Comparison of ENCODE assay signal across 8 cellular contexts in the genomic region with DNA sequence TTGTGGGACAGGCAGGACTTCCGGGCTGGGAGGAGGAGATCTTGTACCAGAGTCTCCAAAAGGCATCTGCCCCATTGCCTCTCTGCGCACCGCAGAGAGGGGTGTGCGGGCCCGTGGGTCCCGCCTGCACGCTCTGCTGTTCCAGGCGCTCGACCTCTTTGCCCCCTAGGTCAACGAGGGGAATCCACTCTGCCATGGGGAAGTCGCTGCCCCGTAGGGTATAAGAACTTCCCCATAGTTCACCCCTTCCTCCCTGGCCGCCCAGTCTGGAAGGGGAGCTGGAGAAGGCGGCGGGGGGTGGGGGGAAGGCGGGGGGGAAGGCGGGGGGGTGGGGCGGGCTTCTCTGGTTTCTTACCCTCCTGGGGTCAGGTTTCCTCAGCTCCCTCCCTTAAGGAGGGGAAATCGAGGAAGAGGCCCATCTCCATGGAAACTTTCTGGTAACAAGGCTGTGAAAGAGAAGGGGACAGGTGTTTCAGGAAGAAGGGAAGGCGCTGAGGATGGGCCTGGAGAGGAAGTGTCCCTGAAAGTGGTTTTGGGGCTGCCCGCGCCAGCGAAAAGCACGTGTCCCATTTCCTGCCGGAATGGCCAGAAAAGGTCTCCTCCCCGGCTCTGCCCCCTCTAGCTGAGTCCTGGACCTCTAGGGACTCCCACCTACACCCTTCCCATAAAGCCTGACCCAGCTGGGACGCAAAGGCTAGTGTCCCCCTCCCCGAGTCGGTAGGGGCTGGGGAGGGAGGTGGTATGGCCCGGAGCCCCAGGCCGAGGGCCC. TPM values are rescaled to one million over a fixed set of nuclear protein-coding genes. Genes with fewer than 3 reads are reported as not detected.
DNase-seq lines count a peak whose midpoint lies in the region; ATAC-seq, FAIRE-seq and TF ChIP-seq lines count a peak whose summit lies in the region.

No MANE protein-coding gene starts in this region.

- peaks cover 4 to 10% (median 8%) of the 10 kb centered on the region in 3 donors for H3K4me1 Mint-ChIP-seq in IgD-negative memory B cell
- H3K4me1 Mint-ChIP-seq in stimulated activated naive CD8-positive, alpha-beta T cell treated with anti-CD3 and anti-CD28 coated beads, Interleukin-15, amount 100 ng/mL, for 72 hours, result peaks cover 22% of the 10 kb centered on the region

- no peaks in the 10 kb centered on the region for H3K9me3 ChIP-seq in adrenal gland (replicated peaks in 1 of 3)

- peak; percentile 44 for ATAC-seq in GM21447 (IDR thresholded peaks at IDR 0.05; ENCODE audit: unreplicated experiment)
- ATAC-seq in stimulated activated naive CD8-positive, alpha-beta T cell treated with anti-CD3 and anti-CD28 coated beads, Interleukin-15, amount 100 ng/mL, for 72 hours, result no peak

- no peaks in the 10 kb centered on the region for H3K36me3 ChIP-seq in adrenal gland (replicated peaks in 1 of 2)

- intact Hi-C loops in adrenal gland (cut with DNase I), result no loop called here

- H3K27ac Mint-ChIP-seq in IgD-negative memory B cell, result peak overlapping the region in 1 of 3 donors; percentile 7
- H3K27ac Mint-ChIP-seq in stimulated activated naive CD8-positive, alpha-beta T cell treated with anti-CD3 and anti-CD28 coated beads, Interleukin-15, amount 100 ng/mL, for 72 hours, result peak overlapping the region; percentile 96 to 98

- no peak for FAIRE-seq in urothelium cell line (lab: Jason Lieb, UNC)

- H3K9me3 Mint-ChIP-seq in IgD-negative memory B cell, result no peaks in the 10 kb centered on the region
- H3K9me3 Mint-ChIP-seq in stimulated activated naive CD8-positive, alpha-beta T cell treated with anti-CD3 and anti-CD28 coated beads, Interleukin-15, amount 100 ng/mL, for 72 hours, result no peaks in the 10 kb centered on the region

- no peak for TF ChIP-seq CTCF in GM12875 (IDR thresholded peaks at IDR 0.05; ENCODE audit: borderline replicate concordance, insufficient read depth, low read depth, low read length)
- TF ChIP-seq CTCF in adrenal gland (IDR thresholded peaks at IDR 0.05), result no peak

- no peaks in the 10 kb centered on the region for H3K27me3 ChIP-seq in adrenal gland

- peaks cover 6% of the 10 kb centered on the region in 2 donors for H3K4me1 ChIP-seq in adrenal gland (replicated peaks in 1 of 2)

- H3K27ac ChIP-seq in adrenal gland, result no peak overlapping the region

- no peaks in the 10 kb centered on the region for H3K27me3 Mint-ChIP-seq in IgD-negative memory B cell
- H3K27me3 Mint-ChIP-seq in stimulated activated naive CD8-positive, alpha-beta T cell treated with anti-CD3 and anti-CD28 coated beads, Interleukin-15, amount 100 ng/mL, for 72 hours, result peaks cover 4% of the 10 kb centered on the region

- DNase-seq in germinal center (ENCODE audit: low spot score) (peak; percentile 10), adrenal gland (no peak), urothelium cell line (ENCODE audit: low spot score) (no peak), Ammon's horn (ENCODE audit: low spot score) (no peak)
- no peak for DNase-seq in stimulated activated naive CD8-positive, alpha-beta T cell treated with anti-CD3 and anti-CD28 coated beads, Interleukin-15, amount 100 ng/mL, for 72 hours

- H3K4me3 ChIP-seq in GM12875 (ENCODE audit: low read depth, low read length) (peak overlapping the region; percentile 66), adrenal gland (peak overlapping the region in 2 of 4 donors; percentile 32 to 71)

- 35 to 63% (median 49%) methylated on average over 24 to 31 of the region's 31 CpGs for WGBS in adrenal gland, 4 donors

- no peak for TF ChIP-seq POLR2A in adrenal gland (IDR thresholded peaks at IDR 0.05)

- peak overlapping the region; percentile 85 to 95 (median 92) for H3K4me3 Mint-ChIP-seq in IgD-negative memory B cell
- peak overlapping the region; percentile 91 to 92 for H3K4me3 Mint-ChIP-seq in stimulated activated naive CD8-positive, alpha-beta T cell treated with anti-CD3 and anti-CD28 coated beads, Interleukin-15, amount 100 ng/mL, for 72 hours

- peaks cover 4% of the 10 kb centered on the region for H3K36me3 Mint-ChIP-seq in IgD-negative memory B cell

RNA-seq across cellular contexts. Expression of gene NR1I2, which starts 27.5 kb away (rescaled TPM):
- 0.58 TPM for polyA plus RNA-seq in IgD-negative memory B cell
- total RNA-seq in adrenal gland, result under 1 TPM in 6 of 8 donors, not detected in 2; 0.14 to 0.91 (median 0.48) TPM
- under 1 TPM; 0.16 to 0.32 (median 0.27) TPM for polyA plus RNA-seq in adrenal gland
